Comparison of ENCODE assay signal across 12 cellular contexts in the genomic region with DNA sequence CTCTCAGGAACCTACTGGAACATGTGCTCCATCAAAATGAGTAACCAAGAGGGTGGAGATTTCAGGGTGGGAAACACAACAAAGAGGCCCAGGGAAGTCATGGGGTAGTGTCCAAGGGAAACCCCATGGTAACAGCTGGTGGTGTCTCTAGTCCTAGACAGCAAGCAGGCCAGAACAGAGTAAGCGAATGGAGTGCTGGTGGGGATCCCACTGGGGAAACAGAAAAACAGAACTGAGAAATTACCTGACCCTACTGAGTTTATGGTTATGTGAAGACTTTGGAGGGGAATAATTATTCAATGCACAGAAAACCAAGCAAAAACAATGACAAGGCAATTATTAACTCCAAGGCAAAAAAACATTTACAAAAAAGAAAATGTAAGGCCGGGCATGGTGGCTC. TPM values are rescaled to one million over a fixed set of nuclear protein-coding genes. Genes with fewer than 3 reads are reported as not detected.
DNase-seq lines count a peak whose midpoint lies in the region; ATAC-seq and TF ChIP-seq lines count a peak whose summit lies in the region.
"Had no signal": no experiment of that assay in that cellular context is flagged by ENCODE, and none has a peak within 500 bp of the region (broad histone marks: within the 10 kb centered on the region; RNA-seq: fewer than 3 reads in every experiment).

No MANE protein-coding gene starts in this region.

- H3K4me1 Mint-ChIP-seq in CD14-positive monocyte = peaks cover 11% of the 10 kb centered on the region

- no peak overlapping the region for H2AFZ ChIP-seq in OCI-LY7 (ENCODE audit: low read length)

- H3K4me1 ChIP-seq in OCI-LY7 (ENCODE audit: insufficient read depth, low read length, poor library complexity, severe bottlenecking) (no peaks in the 10 kb centered on the region), foreskin keratinocyte (no peaks in the 10 kb centered on the region)
- H3K4me1 ChIP-seq: esophagus muscularis mucosa had no signal

- TF ChIP-seq CTCF in fibroblast of the aortic adventitia (IDR thresholded peaks at IDR 0.05; ENCODE audit: insufficient read depth, low read length) (no peak), OCI-LY7 (conservative IDR thresholded peaks at IDR 0.05; ENCODE audit: low read length) (no peak), CD14-positive monocyte (IDR thresholded peaks at IDR 0.05) (no peak), foreskin keratinocyte (conservative IDR thresholded peaks at IDR 0.05) (no peak)

- H3K9me3 Mint-ChIP-seq in CD14-positive monocyte = no peaks in the 10 kb centered on the region

- H3K36me3 Mint-ChIP-seq in CD14-positive monocyte = peaks cover 85 to 99% of the 10 kb centered on the region in 2 donors

- POLR2A ChIA-PET in OCI-LY7 (lab: Charles Lee) = interaction anchor here (0.8 kb wide), 1 partner anchor 11 kb away, joined by 3 read pairs; no protein-coding TSS in a partner anchor

- peaks cover 0 to 2% (median 0%) of the 10 kb centered on the region in 3 donors for H3K27me3 Mint-ChIP-seq in CD14-positive monocyte (ENCODE audit: low read depth in 3 of 3)

- intact Hi-C loops in OCI-LY7 (cut with micrococcal nuclease; ENCODE audit: unreplicated experiment) = no loop called here
- intact Hi-C loops in CD14-positive monocyte (cut with micrococcal nuclease) = no loop called here

- no TSS peak for BruUV-seq in OCI-LY7 (replicated peaks; lab: Mats Ljungman, UMichigan)

- H3K27me3 ChIP-seq in foreskin keratinocyte = no peaks in the 10 kb centered on the region
- H3K27me3 ChIP-seq: esophagus muscularis mucosa had no signal

- H3K36me3 ChIP-seq in OCI-LY7 (ENCODE audit: insufficient read depth, low read length) = peaks cover 94% of the 10 kb centered on the region

- H3K4me2 ChIP-seq in OCI-LY7 (ENCODE audit: low read length) = no peak overlapping the region

- H3K9me2 ChIP-seq in OCI-LY7 (ENCODE audit: insufficient read depth, low read length) = no peaks in the 10 kb centered on the region

- H3K4me3 Mint-ChIP-seq in CD14-positive monocyte = no peak overlapping the region

- H3K27ac ChIP-seq in OCI-LY7 (ENCODE audit: low read depth, low read length, poor library complexity, severe bottlenecking) (no peak overlapping the region), foreskin keratinocyte (no peak overlapping the region)
- H3K27ac ChIP-seq: esophagus muscularis mucosa had no signal

- no peaks in the 10 kb centered on the region for H3K9me3 ChIP-seq in OCI-LY7 (ENCODE audit: low read length)
- H3K9me3 ChIP-seq: esophagus muscularis mucosa had no signal

- peak; percentile 8 for DNase-seq in fibroblast of the aortic adventitia (ENCODE audit: low read depth)
- no peak for DNase-seq in OCI-LY7 (ENCODE audit: low spot score)
- no peak for DNase-seq in 8988T
- no peak for DNase-seq in CD14-positive monocyte (ENCODE audit: low spot score)
- no peak for DNase-seq in foreskin keratinocyte
- DNase-seq: activated CD4-positive, alpha-beta T cell treated with anti-CD3 and anti-CD28 coated beads for 48 hours; COR-L47; left ventricle myocardium superior had no signal

- CTCF ChIA-PET in OCI-LY7 (lab: Charles Lee; ENCODE audit: unreplicated experiment) = no interaction called here

- H3K79me2 ChIP-seq in OCI-LY7 (ENCODE audit: insufficient read depth, low read depth, low read length) = no peaks in the 10 kb centered on the region

- ATAC-seq in GM18858 (IDR thresholded peaks at IDR 0.05; ENCODE audit: unreplicated experiment) (peak; percentile 73), GM21447 (IDR thresholded peaks at IDR 0.05; ENCODE audit: unreplicated experiment) (peak; percentile 88), HG03108 (IDR thresholded peaks at IDR 0.05; ENCODE audit: unreplicated experiment) (peak; percentile 57), foreskin keratinocyte (no peak)
- ATAC-seq: left ventricle myocardium superior had no signal

- H3K27ac Mint-ChIP-seq in CD14-positive monocyte = peak overlapping the region in 1 of 7 donors; percentile 26

- no peaks in the 10 kb centered on the region for H4K20me1 ChIP-seq in OCI-LY7 (ENCODE audit: insufficient read depth, low read length)

- H3K4me3 ChIP-seq in fibroblast of the aortic adventitia (ENCODE audit: low read depth, low read length) (no peak overlapping the region), OCI-LY7 (ENCODE audit: low read depth, low read length, poor library complexity, severe bottlenecking) (no peak overlapping the region)
- H3K4me3 ChIP-seq: esophagus muscularis mucosa had no signal

RNA-seq across cellular contexts. Expression of a gene that starts 16.9 kb away (rescaled TPM):
- total RNA-seq in fibroblast of the aortic adventitia (ENCODE audit: low replicate concordance) = 25.4 and 35.4 TPM in 2 replicates
- 35.1 and 41.9 TPM in 2 replicates for total RNA-seq in OCI-LY7 (2014; rRNA removed; shearing (Covaris generic))
- total RNA-seq in OCI-LY7 (2022) = 58.3 and 58.4 TPM in 2 replicates
- 10 to 100 TPM; 13.2 to 16.9 TPM for polyA plus RNA-seq in CD14-positive monocyte
- total RNA-seq in foreskin keratinocyte = 42.8 and 45.7 TPM in 2 replicates
- 26.1 and 30.7 TPM in 2 replicates for polyA plus RNA-seq in foreskin keratinocyte

RNA-seq across cellular contexts. Expression of a gene that starts 56.9 kb away (rescaled TPM):
- total RNA-seq in fibroblast of the aortic adventitia (ENCODE audit: low replicate concordance) (0.41 and 0.72 TPM in 2 replicates), OCI-LY7 (2022) (not detected in 2 replicates), foreskin keratinocyte (5.9 and 6.4 TPM in 2 replicates)
- not detected in 2 replicates for total RNA-seq in OCI-LY7 (2014; rRNA removed; shearing (Covaris generic))
- polyA plus RNA-seq in CD14-positive monocyte (not detected), foreskin keratinocyte (4.1 and 5.1 TPM in 2 replicates)
